In the genomic region with DNA sequence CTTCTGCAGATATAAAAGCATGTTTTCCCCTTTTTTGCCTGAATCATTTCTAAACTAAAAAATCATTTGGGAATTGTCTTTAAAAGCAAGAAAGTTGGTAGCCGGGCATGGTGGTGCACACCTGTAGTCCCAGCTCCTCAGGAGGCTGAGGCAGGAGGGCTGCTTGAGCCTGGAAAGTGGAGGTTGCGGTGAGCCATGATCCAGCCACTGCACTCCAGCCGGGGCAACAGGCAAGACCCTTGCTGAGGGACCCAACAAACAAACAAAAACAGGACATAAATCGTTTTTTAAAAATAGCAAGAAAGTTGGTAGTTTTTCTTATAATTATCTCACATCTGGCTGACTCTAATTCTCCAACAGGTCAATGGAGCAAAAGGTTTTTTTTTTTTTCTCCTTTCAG, we compare ENCODE assay signal across 2 cellular contexts.
TF ChIP-seq lines count a peak whose summit lies in the region.

No MANE protein-coding gene starts in this region.

TF ChIP-seq in WTC11, 78 proteins besides CTCF, POLR2A, EP300 and RAD21:
- TF ChIP-seq ZNF121 (CRISPR knock-in tag; IDR thresholded peaks at IDR 0.05) (peak; percentile 92), RELA (CRISPR knock-in tag; IDR thresholded peaks at IDR 0.05; ENCODE audit: borderline replicate concordance) (no peak)
TF ChIP-seq in WTC11: peak in this region for 1.

TF ChIP-seq in HepG2, 621 proteins besides CTCF, POLR2A, EP300 and RAD21:
- peak; percentile 92 for TF ChIP-seq ZNF121 (CRISPR knock-in tag; IDR thresholded peaks at IDR 0.05)
- no peak for TF ChIP-seq ZNF225 (CRISPR knock-in tag; IDR thresholded peaks at IDR 0.05)
- TF ChIP-seq, protein P1, sequence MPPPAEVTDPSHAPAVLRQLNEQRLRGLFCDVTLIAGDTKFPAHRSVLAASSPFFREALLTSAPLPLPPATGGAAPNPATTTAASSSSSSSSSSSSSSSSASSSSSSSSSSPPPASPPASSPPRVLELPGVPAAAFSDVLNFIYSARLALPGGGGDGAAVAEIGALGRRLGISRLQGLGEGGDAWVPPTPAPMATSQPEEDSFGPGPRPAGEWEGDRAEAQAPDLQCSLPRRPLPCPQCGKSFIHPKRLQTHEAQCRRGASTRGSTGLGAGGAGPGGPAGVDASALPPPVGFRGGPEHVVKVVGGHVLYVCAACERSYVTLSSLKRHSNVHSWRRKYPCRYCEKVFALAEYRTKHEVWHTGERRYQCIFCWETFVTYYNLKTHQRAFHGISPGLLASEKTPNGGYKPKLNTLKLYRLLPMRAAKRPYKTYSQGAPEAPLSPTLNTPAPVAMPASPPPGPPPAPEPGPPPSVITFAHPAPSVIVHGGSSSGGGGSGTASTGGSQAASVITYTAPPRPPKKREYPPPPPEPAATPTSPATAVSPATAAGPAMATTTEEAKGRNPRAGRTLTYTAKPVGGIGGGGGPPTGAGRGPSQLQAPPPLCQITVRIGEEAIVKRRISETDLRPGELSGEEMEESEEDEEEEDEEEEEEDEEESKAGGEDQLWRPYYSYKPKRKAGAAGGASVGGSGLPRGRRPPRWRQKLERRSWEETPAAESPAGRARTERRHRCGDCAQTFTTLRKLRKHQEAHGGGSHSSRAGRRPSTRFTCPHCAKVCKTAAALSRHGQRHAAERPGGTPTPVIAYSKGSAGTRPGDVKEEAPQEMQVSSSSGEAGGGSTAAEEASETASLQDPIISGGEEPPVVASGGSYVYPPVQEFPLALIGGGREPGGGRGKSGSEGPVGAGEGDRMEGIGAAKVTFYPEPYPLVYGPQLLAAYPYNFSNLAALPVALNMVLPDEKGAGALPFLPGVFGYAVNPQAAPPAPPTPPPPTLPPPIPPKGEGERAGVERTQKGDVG (CRISPR knock-in tag; IDR thresholded peaks at IDR 0.05; ENCODE audit: borderline replicate concordance) = no peak
- TF ChIP-seq KLF11 (CRISPR knock-in tag; IDR thresholded peaks at IDR 0.05) = no peak
- no peak for TF ChIP-seq NFKB2 (CRISPR knock-in tag; IDR thresholded peaks at IDR 0.05; ENCODE audit: borderline replicate concordance)
- TF ChIP-seq, protein P2, sequence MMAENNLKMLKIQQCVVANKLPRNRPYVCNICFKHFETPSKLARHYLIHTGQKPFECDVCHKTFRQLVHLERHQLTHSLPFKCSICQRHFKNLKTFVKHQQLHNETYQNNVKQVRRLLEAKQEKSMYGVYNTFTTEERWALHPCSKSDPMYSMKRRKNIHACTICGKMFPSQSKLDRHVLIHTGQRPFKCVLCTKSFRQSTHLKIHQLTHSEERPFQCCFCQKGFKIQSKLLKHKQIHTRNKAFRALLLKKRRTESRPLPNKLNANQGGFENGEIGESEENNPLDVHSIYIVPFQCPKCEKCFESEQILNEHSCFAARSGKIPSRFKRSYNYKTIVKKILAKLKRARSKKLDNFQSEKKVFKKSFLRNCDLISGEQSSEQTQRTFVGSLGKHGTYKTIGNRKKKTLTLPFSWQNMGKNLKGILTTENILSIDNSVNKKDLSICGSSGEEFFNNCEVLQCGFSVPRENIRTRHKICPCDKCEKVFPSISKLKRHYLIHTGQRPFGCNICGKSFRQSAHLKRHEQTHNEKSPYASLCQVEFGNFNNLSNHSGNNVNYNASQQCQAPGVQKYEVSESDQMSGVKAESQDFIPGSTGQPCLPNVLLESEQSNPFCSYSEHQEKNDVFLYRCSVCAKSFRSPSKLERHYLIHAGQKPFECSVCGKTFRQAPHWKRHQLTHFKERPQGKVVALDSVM (CRISPR knock-in tag; IDR thresholded peaks at IDR 0.05) = peak; percentile 91
- TF ChIP-seq, protein P3, sequence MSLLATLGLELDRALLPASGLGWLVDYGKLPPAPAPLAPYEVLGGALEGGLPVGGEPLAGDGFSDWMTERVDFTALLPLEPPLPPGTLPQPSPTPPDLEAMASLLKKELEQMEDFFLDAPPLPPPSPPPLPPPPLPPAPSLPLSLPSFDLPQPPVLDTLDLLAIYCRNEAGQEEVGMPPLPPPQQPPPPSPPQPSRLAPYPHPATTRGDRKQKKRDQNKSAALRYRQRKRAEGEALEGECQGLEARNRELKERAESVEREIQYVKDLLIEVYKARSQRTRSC (CRISPR knock-in tag; IDR thresholded peaks at IDR 0.05; ENCODE audit: low read depth) = no peak
- TF ChIP-seq, protein P4, sequence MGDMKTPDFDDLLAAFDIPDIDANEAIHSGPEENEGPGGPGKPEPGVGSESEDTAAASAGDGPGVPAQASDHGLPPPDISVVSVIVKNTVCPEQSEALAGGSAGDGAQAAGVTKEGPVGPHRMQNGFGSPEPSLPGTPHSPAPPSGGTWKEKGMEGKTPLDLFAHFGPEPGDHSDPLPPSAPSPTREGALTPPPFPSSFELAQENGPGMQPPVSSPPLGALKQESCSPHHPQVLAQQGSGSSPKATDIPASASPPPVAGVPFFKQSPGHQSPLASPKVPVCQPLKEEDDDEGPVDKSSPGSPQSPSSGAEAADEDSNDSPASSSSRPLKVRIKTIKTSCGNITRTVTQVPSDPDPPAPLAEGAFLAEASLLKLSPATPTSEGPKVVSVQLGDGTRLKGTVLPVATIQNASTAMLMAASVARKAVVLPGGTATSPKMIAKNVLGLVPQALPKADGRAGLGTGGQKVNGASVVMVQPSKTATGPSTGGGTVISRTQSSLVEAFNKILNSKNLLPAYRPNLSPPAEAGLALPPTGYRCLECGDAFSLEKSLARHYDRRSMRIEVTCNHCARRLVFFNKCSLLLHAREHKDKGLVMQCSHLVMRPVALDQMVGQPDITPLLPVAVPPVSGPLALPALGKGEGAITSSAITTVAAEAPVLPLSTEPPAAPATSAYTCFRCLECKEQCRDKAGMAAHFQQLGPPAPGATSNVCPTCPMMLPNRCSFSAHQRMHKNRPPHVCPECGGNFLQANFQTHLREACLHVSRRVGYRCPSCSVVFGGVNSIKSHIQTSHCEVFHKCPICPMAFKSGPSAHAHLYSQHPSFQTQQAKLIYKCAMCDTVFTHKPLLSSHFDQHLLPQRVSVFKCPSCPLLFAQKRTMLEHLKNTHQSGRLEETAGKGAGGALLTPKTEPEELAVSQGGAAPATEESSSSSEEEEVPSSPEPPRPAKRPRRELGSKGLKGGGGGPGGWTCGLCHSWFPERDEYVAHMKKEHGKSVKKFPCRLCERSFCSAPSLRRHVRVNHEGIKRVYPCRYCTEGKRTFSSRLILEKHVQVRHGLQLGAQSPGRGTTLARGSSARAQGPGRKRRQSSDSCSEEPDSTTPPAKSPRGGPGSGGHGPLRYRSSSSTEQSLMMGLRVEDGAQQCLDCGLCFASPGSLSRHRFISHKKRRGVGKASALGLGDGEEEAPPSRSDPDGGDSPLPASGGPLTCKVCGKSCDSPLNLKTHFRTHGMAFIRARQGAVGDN (CRISPR knock-in tag; IDR thresholded peaks at IDR 0.05) = 0 out of 2 replicates have a peak, but pooled peaks have one; percentile 12
- no peak for TF ChIP-seq SOX6 (IDR thresholded peaks at IDR 0.05)
- no peak for TF ChIP-seq SOX6 (CRISPR knock-in tag; IDR thresholded peaks at IDR 0.05)
- 0 out of 2 replicates have a peak, but pooled peaks have one; percentile 19 for TF ChIP-seq ZMYM3 (CRISPR knock-in tag; IDR thresholded peaks at IDR 0.05)
